In the genomic region with DNA sequence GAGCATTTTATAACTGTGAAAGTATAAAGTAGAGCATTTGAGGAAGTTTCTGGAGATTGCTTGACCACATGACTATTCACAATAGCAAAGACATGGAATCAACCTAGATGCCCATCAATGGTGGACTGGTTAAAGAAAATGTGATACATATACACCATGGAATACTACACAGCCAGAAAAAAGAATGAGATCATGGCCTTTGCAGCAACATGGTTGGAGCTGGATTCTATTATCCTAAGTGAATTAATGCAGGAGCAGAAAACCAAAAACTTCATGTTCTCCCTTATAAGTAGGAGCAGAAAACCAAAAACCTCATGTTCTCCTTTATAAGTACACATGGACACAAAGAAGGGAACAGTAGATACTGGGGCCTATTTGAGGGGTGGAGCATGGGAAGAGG, we compare ENCODE assay signal across 26 cellular contexts.
"Had no signal": no experiment of that assay in that cellular context is flagged by ENCODE, and none has a peak within 500 bp of the region (broad histone marks: within the 10 kb centered on the region; RNA-seq: fewer than 3 reads in every experiment).

No MANE protein-coding gene starts in this region.

- H3K36me3 ChIP-seq: brain microvascular endothelial cell, SJCRH30 had no signal

- DNase-seq: activated CD4-positive, alpha-beta T cell treated with anti-CD3 and anti-CD28 coated beads, Interleukin-2, amount 10 ng/mL, durations not matched to agents 24 days and 14 days; activated CD4-positive, alpha-beta T cell treated with anti-CD3 and anti-CD28 coated beads, Interleukin-2, amount 50 U/mL, for 4 hours; activated CD8-positive, alpha-beta T cell treated with anti-CD3 and anti-CD28 coated beads for 36 hours; activated effector memory CD4-positive, alpha-beta T cell treated with anti-CD3 and anti-CD28 coated beads, Interleukin-2, amount 50 U/mL, for 16 hours; activated naive CD4-positive, alpha-beta T cell; activated naive CD4-positive, alpha-beta T cell treated with anti-CD3 and anti-CD28 coated beads, Interleukin-2, amount 50 U/mL, for 16 hours; activated naive CD8-positive, alpha-beta T cell treated with anti-CD3 and anti-CD28 coated beads for 36 hours; activated T-cell treated with anti-CD3 and anti-CD28 coated beads, Interleukin-2, amount 50 U/mL, for 1 hour; activated T-cell treated with anti-CD3 and anti-CD28 coated beads, Interleukin-2, amount 50 U/mL, for 72 hours; amniotic stem cell; aorta; brain microvascular endothelial cell; NCI-H1092 treated with DMSO at 0.1 percent for 48 hours; NCI-H146; NCI-H187; NCI-H2107; NCI-H2171; NCI-H526; NCI-H748 treated with DMSO at 0.1 percent for 48 hours; NK-92 treated with Interleukin-12 subunit alpha and Interleukin-12 subunit beta, amount 100 ng/mL, for 24 hours; SHP77; SJCRH30; T1000 had no signal

- H3K27ac ChIP-seq: brain microvascular endothelial cell, SJCRH30, SK-N-MC had no signal

- H3K4me3 ChIP-seq: SJCRH30, SK-N-MC had no signal

- ATAC-seq: activated CD8-positive, alpha-beta T cell treated with anti-CD3 and anti-CD28 coated beads for 36 hours; activated T-cell treated with anti-CD3 and anti-CD28 coated beads, Interleukin-2, amount 50 U/mL, for 72 hours; activated T-helper 17 cell treated with anti-CD3 and anti-CD28 coated beads, Interleukin-2, amount 50 U/mL, for 72 hours; Panc1 had no signal

- H3K9me3 ChIP-seq: SJCRH30 had no signal
